In genomic region chr22:19672054-19672776, GRCh38 we compare ENCODE assay signal across 11 cellular contexts. TPM values are rescaled to one million over a fixed set of nuclear protein-coding genes. Genes with fewer than 3 reads are reported as not detected.
"Had no signal": no experiment of that assay in that cellular context is flagged by ENCODE, and none has a peak within 500 bp of the region (broad histone marks: within the 10 kb centered on the region; RNA-seq: fewer than 3 reads in every experiment).

No MANE protein-coding gene starts in this region.

- ATAC-seq: GM23338 had no signal

- DNase-seq: H9, HCEC 1CT, HFFc6, IMR-90, KBM-7 had no signal

- H3K4me3 Mint-ChIP-seq: GM23338, H9, HFFc6 had no signal

- H3K9ac ChIP-seq: KMS-11 had no signal

- FAIRE-seq: H1, H54, HTR-8/SVneo had no signal

- H3K4me3 ChIP-seq: GM23338 had no signal

- H3K27ac Mint-ChIP-seq: GM23338, H9, HFFc6 had no signal

- H3K9me3 Mint-ChIP-seq: H9 had no signal

- H3K27ac ChIP-seq: KMS-11 had no signal

- H2AFZ ChIP-seq: GM23338 had no signal

- H3K4me2 ChIP-seq: GM23338, KMS-11 had no signal

RNA-seq across cellular contexts. Expression of gene SEPTIN5, which starts 42.1 kb away (rescaled TPM):
- total RNA-seq: HT-29 had no signal

RNA-seq across cellular contexts. Expression of gene GP1BB, which starts 51.1 kb away (rescaled TPM):
- total RNA-seq: H1, HT-29 had no signal
